In genomic region chr1:11519629-11520031, GRCh38 we compare ENCODE assay signal across 26 cellular contexts. TPM values are rescaled to one million over a fixed set of nuclear protein-coding genes. Genes with fewer than 3 reads are reported as not detected.
"Had no signal": no experiment of that assay in that cellular context is flagged by ENCODE, and none has a peak within 500 bp of the region (broad histone marks: within the 10 kb centered on the region; RNA-seq: fewer than 3 reads in every experiment).

No MANE protein-coding gene starts in this region.

- H3K4me3 ChIP-seq: heart right ventricle, pancreas, suprapubic skin, uterus had no signal

- H3K9me3 ChIP-seq: heart right ventricle, neutrophil, pancreas, suprapubic skin, uterus had no signal

- ATAC-seq: activated CD8-positive, alpha-beta T cell treated with anti-CD3 and anti-CD28 coated beads, Interleukin-2, amount 10 ng/mL, durations not matched to agents 7 days and 5 days; heart right ventricle; naive thymus-derived CD8-positive, alpha-beta T cell; pancreas; right cardiac atrium; stimulated activated effector memory CD8-positive, alpha-beta T cell treated with anti-CD3 and anti-CD28 coated beads, Interleukin-12 subunit alpha, Interleukin-12 subunit beta, amount 100 ng/mL, for 72 hours; stimulated activated naive CD8-positive, alpha-beta T cell treated with anti-CD3 and anti-CD28 coated beads, Interleukin-15, amount 100 ng/mL, for 72 hours had no signal

- H3K27ac ChIP-seq: epithelial cell of prostate, heart right ventricle, neutrophil, pancreas, suprapubic skin, uterus had no signal

- H3K4me3 Mint-ChIP-seq: activated CD8-positive, alpha-beta T cell treated with anti-CD3 and anti-CD28 coated beads, Interleukin-2, amount 10 ng/mL, durations not matched to agents 7 days and 5 days; activated naive CD8-positive, alpha-beta T cell treated with anti-CD3 and anti-CD28 coated beads for 36 hours; mesothelial cell of epicardium; naive thymus-derived CD8-positive, alpha-beta T cell; stimulated activated effector memory CD8-positive, alpha-beta T cell treated with anti-CD3 and anti-CD28 coated beads, Interleukin-12 subunit alpha, Interleukin-12 subunit beta, amount 100 ng/mL, for 72 hours; stimulated activated naive CD8-positive, alpha-beta T cell treated with anti-CD3 and anti-CD28 coated beads, Interleukin-15, amount 100 ng/mL, for 72 hours had no signal

- DNase-seq: activated CD4-positive, alpha-beta T cell treated with anti-CD3 and anti-CD28 coated beads for 1 hour; activated CD4-positive, alpha-beta T cell treated with anti-CD3 and anti-CD28 coated beads, Interleukin-2, amount 50 U/mL, for 1 hour; activated CD8-positive, alpha-beta T cell treated with anti-CD3 and anti-CD28 coated beads, Interleukin-2, amount 10 ng/mL, durations not matched to agents 7 days and 5 days; activated naive CD4-positive, alpha-beta T cell treated with Interleukin-2 at 50 U/mL for 16 hours; activated naive CD8-positive, alpha-beta T cell treated with anti-CD3 and anti-CD28 coated beads for 36 hours; activated T-cell treated with anti-CD3 and anti-CD28 coated beads, Interleukin-2, amount 50 U/mL, for 48 hours; amygdala; cerebellar nuclear complex; cortex of kidney; heart right ventricle; mammary epithelial cell; pancreas; right cardiac atrium; stimulated activated CD4-positive, alpha-beta T cell treated with anti-CD3 and anti-CD28 coated beads, Interleukin-2, amount 100 ng/mL, for 24 hours; stimulated activated naive CD8-positive, alpha-beta T cell treated with anti-CD3 and anti-CD28 coated beads, Interleukin-15, amount 100 ng/mL, for 72 hours; trophoblast cell; uterus had no signal

- H3K27ac Mint-ChIP-seq: activated CD8-positive, alpha-beta T cell treated with anti-CD3 and anti-CD28 coated beads, Interleukin-2, amount 10 ng/mL, durations not matched to agents 7 days and 5 days; activated naive CD8-positive, alpha-beta T cell treated with anti-CD3 and anti-CD28 coated beads for 36 hours; mesothelial cell of epicardium; stimulated activated effector memory CD8-positive, alpha-beta T cell treated with anti-CD3 and anti-CD28 coated beads, Interleukin-12 subunit alpha, Interleukin-12 subunit beta, amount 100 ng/mL, for 72 hours had no signal

- H3K27me3 Mint-ChIP-seq: activated naive CD8-positive, alpha-beta T cell treated with anti-CD3 and anti-CD28 coated beads for 36 hours; stimulated activated naive CD8-positive, alpha-beta T cell treated with anti-CD3 and anti-CD28 coated beads, Interleukin-15, amount 100 ng/mL, for 72 hours had no signal

- H3K4me1 Mint-ChIP-seq: activated naive CD8-positive, alpha-beta T cell treated with anti-CD3 and anti-CD28 coated beads for 36 hours; mesothelial cell of epicardium; stimulated activated effector memory CD8-positive, alpha-beta T cell treated with anti-CD3 and anti-CD28 coated beads, Interleukin-12 subunit alpha, Interleukin-12 subunit beta, amount 100 ng/mL, for 72 hours; stimulated activated naive CD8-positive, alpha-beta T cell treated with anti-CD3 and anti-CD28 coated beads, Interleukin-15, amount 100 ng/mL, for 72 hours had no signal

- H3K4me1 ChIP-seq: heart right ventricle, pancreas, suprapubic skin, uterus had no signal

- H3K9me3 Mint-ChIP-seq: activated naive CD8-positive, alpha-beta T cell treated with anti-CD3 and anti-CD28 coated beads for 36 hours; mesothelial cell of epicardium; stimulated activated effector memory CD8-positive, alpha-beta T cell treated with anti-CD3 and anti-CD28 coated beads, Interleukin-12 subunit alpha, Interleukin-12 subunit beta, amount 100 ng/mL, for 72 hours; stimulated activated naive CD8-positive, alpha-beta T cell treated with anti-CD3 and anti-CD28 coated beads, Interleukin-15, amount 100 ng/mL, for 72 hours had no signal

- H3K27me3 ChIP-seq: neutrophil, pancreas, uterus had no signal

- H3K36me3 Mint-ChIP-seq: activated naive CD8-positive, alpha-beta T cell treated with anti-CD3 and anti-CD28 coated beads for 36 hours; mesothelial cell of epicardium; naive thymus-derived CD8-positive, alpha-beta T cell; stimulated activated effector memory CD8-positive, alpha-beta T cell treated with anti-CD3 and anti-CD28 coated beads, Interleukin-12 subunit alpha, Interleukin-12 subunit beta, amount 100 ng/mL, for 72 hours had no signal

- H3K36me3 ChIP-seq: heart right ventricle, neutrophil, pancreas, suprapubic skin, uterus had no signal

RNA-seq across cellular contexts. Expression of gene DISP3, which starts 40.7 kb away (rescaled TPM):
- total RNA-seq: bronchial epithelial cell, fibroblast of villous mesenchyme, skeletal muscle tissue, suprapubic skin had no signal
